Comparison of ENCODE assay signal across 17 cellular contexts in the genomic region with DNA sequence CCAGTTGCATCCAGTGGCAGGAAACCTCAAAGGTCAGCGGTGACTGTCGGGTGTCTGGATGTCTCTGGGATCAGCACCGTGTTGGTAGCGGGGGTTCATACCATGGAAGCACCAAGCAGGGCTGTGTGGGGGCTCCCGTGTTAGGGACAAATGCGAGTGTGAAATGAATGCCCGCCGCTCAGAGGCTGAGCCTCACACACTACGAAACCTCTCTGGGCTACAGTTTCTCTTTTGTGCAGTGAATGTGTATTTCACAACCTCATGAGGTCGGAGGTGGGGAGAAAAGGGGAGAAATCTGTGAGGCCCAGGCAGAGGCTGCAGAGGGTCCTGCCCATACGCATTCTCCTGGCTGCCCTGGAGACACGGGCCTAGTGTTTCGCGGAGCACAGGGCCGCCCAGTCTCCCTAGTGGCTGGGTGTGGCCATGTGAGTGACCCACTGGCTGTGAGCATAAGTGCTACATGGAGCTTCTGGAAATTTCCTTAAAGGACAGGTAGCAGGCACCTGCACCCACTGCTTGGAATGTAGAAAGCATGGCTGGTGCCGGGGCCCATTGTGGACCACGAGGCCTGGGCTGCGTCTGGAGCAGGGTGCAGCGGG.
A peak's percentile ranks its signal among the peaks of the same experiment; 100 is the strongest.
DNase-seq lines count a peak whose midpoint lies in the region; ATAC-seq and TF ChIP-seq lines count a peak whose summit lies in the region.
"Had no signal": no experiment of that assay in that cellular context is flagged by ENCODE, and none has a peak within 500 bp of the region (broad histone marks: within the 10 kb centered on the region; RNA-seq: fewer than 3 reads in every experiment).

No MANE protein-coding gene starts in this region.

- no peak overlapping the region for H3K9ac ChIP-seq in neural progenitor cell

- intact Hi-C loops in upper lobe of right lung (cut with DNase I) = no loop called here

- ATAC-seq in upper lobe of right lung = no peak

- no peaks in the 10 kb centered on the region for H4K20me1 ChIP-seq in neural progenitor cell (ENCODE audit: low read depth)

- H2AFZ ChIP-seq in neural progenitor cell (replicated peaks) = no peak overlapping the region

- H3K27me3 Mint-ChIP-seq in neural progenitor cell (ENCODE audit: insufficient read depth, low read depth) = peaks cover 13% of the 10 kb centered on the region
- H3K27me3 Mint-ChIP-seq: activated CD4-positive, alpha-beta memory T cell treated with anti-CD3 and anti-CD28 coated beads for 36 hours; IgD-negative memory B cell had no signal

- H3K27ac Mint-ChIP-seq in neural progenitor cell = peak overlapping the region; percentile 88
- H3K27ac Mint-ChIP-seq: activated CD4-positive, alpha-beta memory T cell treated with anti-CD3 and anti-CD28 coated beads for 36 hours; activated T-helper 2 cell treated with anti-CD3 and anti-CD28 coated beads, Interferon-gamma antibody, Interleukin-2, Interleukin-4, amounts not matched to agents 10 μg/mL and 5 μg/mL and 100 μg/mL, durations not matched to agents 14 hours and 24 hours and 36 hours; CD4-positive, CD25-positive, alpha-beta regulatory T cell; IgD-negative memory B cell had no signal

- H3K36me3 ChIP-seq in neural progenitor cell (no peaks in the 10 kb centered on the region), upper lobe of right lung (no peaks in the 10 kb centered on the region)

- H3K36me3 Mint-ChIP-seq in neural progenitor cell = no peaks in the 10 kb centered on the region
- H3K36me3 Mint-ChIP-seq: activated CD4-positive, alpha-beta memory T cell treated with anti-CD3 and anti-CD28 coated beads for 36 hours; CD4-positive, CD25-positive, alpha-beta regulatory T cell; IgD-negative memory B cell had no signal

- H3F3A ChIP-seq in neural progenitor cell (ENCODE audit: low read depth) = peaks cover 10% of the 10 kb centered on the region

- H3K79me2 ChIP-seq in neural progenitor cell (ENCODE audit: low read depth) = no peaks in the 10 kb centered on the region

- no peak overlapping the region for H3K27ac ChIP-seq in neural progenitor cell
- H3K27ac ChIP-seq in upper lobe of right lung = peak overlapping the region; percentile 61

- peaks cover 8% of the 10 kb centered on the region for H3K27me3 ChIP-seq in neural progenitor cell
- no peaks in the 10 kb centered on the region for H3K27me3 ChIP-seq in upper lobe of right lung

- H3K4me3 ChIP-seq in choroid plexus epithelial cell (ENCODE audit: low read depth, low read length) (no peak overlapping the region), neural progenitor cell (no peak overlapping the region), upper lobe of right lung (no peak overlapping the region)

- H3K4me1 ChIP-seq in neural progenitor cell (peaks cover 37% of the 10 kb centered on the region), upper lobe of right lung (peaks cover 10% of the 10 kb centered on the region)

- no peaks in the 10 kb centered on the region for H3K9me3 Mint-ChIP-seq in neural progenitor cell
- H3K9me3 Mint-ChIP-seq: activated CD4-positive, alpha-beta memory T cell treated with anti-CD3 and anti-CD28 coated beads for 36 hours; activated T-helper 2 cell treated with anti-CD3 and anti-CD28 coated beads, Interferon-gamma antibody, Interleukin-2, Interleukin-4, amounts not matched to agents 10 μg/mL and 5 μg/mL and 100 μg/mL, durations not matched to agents 14 hours and 24 hours and 36 hours; CD4-positive, CD25-positive, alpha-beta regulatory T cell; IgD-negative memory B cell had no signal

- H3K4me1 Mint-ChIP-seq in neural progenitor cell = peaks cover 47% of the 10 kb centered on the region
- H3K4me1 Mint-ChIP-seq: CD4-positive, CD25-positive, alpha-beta regulatory T cell; IgD-negative memory B cell had no signal

- TF ChIP-seq CTCF in choroid plexus epithelial cell (conservative IDR thresholded peaks at IDR 0.05; ENCODE audit: low read depth, low read length) (no peak), neural progenitor cell (IDR thresholded peaks at IDR 0.05) (no peak), upper lobe of right lung (IDR thresholded peaks at IDR 0.05) (no peak)

- peak overlapping the region; percentile 47 for H3K4me2 ChIP-seq in neural progenitor cell

- H3K4me3 Mint-ChIP-seq in neural progenitor cell = no peak overlapping the region
- H3K4me3 Mint-ChIP-seq: activated CD4-positive, alpha-beta memory T cell treated with anti-CD3 and anti-CD28 coated beads for 36 hours; CD4-positive, CD25-positive, alpha-beta regulatory T cell; nephron had no signal

- H3K9me3 ChIP-seq in neural progenitor cell (ENCODE audit: low read depth) = no peaks in the 10 kb centered on the region
- no peaks in the 10 kb centered on the region for H3K9me3 ChIP-seq in upper lobe of right lung

- peak; percentile 86 for DNase-seq in SIG-M5 treated with dmso at 0.1 percent for 504 hours (lab: John Stamatoyannopoulos, UW; ENCODE audit: unreplicated experiment)
- no peak for DNase-seq in SIG-M5 (lab: John Stamatoyannopoulos, UW)
- DNase-seq in choroid plexus epithelial cell (ENCODE audit: low read depth) = peak; percentile 31
- DNase-seq in neural progenitor cell (ENCODE audit: low spot score) = no peak
- peak; percentile 49 for DNase-seq in upper lobe of right lung
- DNase-seq in pons (ENCODE audit: low spot score) = no peak
- no peak for DNase-seq in NK-92 treated with Interleukin-12 subunit alpha and Interleukin-12 subunit beta, amount 100 ng/mL, for 24 hours (lab: John Stamatoyannopoulos, UW)
- DNase-seq in NCI-H1048 (lab: John Stamatoyannopoulos, UW) = no peak
- DNase-seq: activated CD4-positive, alpha-beta memory T cell treated with anti-CD3 and anti-CD28 coated beads for 36 hours; CD4-positive, CD25-positive, alpha-beta regulatory T cell; DMS79; NCI-H1105; small intestine; stimulated activated naive CD4-positive, alpha-beta T cell treated with Interleukin-2 at 50 U/mL for 16 hours had no signal

Comparison
In these comparisons a context has a peak if more than half of its experiments do, and no peak if none do; other contexts are left out.
1. DNase-seq: peak in SIG-M5 treated with dmso at 0.1 percent for 504 hours (single experiment), choroid plexus epithelial cell (single experiment) and upper lobe of right lung (single experiment); none in SIG-M5 (single experiment), neural progenitor cell (single experiment), pons (single experiment), NK-92 treated with Interleukin-12 subunit alpha and Interleukin-12 subunit beta, amount 100 ng/mL, for 24 hours (single experiment) and NCI-H1048 (single experiment).